8 cellular contexts compared by ENCODE assay signal in genomic region chr5:137146402-137146889, GRCh38.
A peak's percentile ranks its signal among the peaks of the same experiment; 100 is the strongest.
DNase-seq lines count a peak whose midpoint lies in the region; ATAC-seq and TF ChIP-seq lines count a peak whose summit lies in the region.

No MANE protein-coding gene starts in this region.

- H3K27me3 ChIP-seq in left lung (peaks cover 0 to 20% of the 10 kb centered on the region in 2 donors), prostate gland (replicated peaks; ENCODE audit: insufficient read depth) (no peaks in the 10 kb centered on the region)

- H3K4me3 ChIP-seq in cardiac fibroblast (replicated peaks in 1 of 2; ENCODE audit: low read depth in 2 of 2, low read length in 2 of 2) (peak overlapping the region in 1 of 2 donors; percentile 15), left lung (no peak overlapping the region), prostate gland (no peak overlapping the region)

- WGBS in prostate gland: 30% methylated on average over 8 of the region's 8 CpGs

- H3K4me1 ChIP-seq in left lung (no peaks in the 10 kb centered on the region), prostate gland (replicated peaks) (no peaks in the 10 kb centered on the region)

- TF ChIP-seq POLR2A in prostate gland (IDR thresholded peaks at IDR 0.05): no peak

- DNase-seq in A172 (ENCODE audit: low spot score) (peak; percentile 90), LoVo (ENCODE audit: low spot score) (peak; percentile 67), cardiac fibroblast (ENCODE audit: low read depth in 2 of 2) (peak; percentile 95 to 99), left lung (no peak), prostate gland (ENCODE audit: low spot score) (no peak), GM20000 (ENCODE audit: low spot score) (no peak), GM19240 (ENCODE audit: insufficient read length, low spot score) (no peak)

- H3K36me3 ChIP-seq in left lung: no peaks in the 10 kb centered on the region
- H3K36me3 ChIP-seq in prostate gland: no peaks in the 10 kb centered on the region

- ATAC-seq in left lung (peak; percentile 60), GM21381 (IDR thresholded peaks at IDR 0.05; ENCODE audit: unreplicated experiment) (no peak)

- H3K9me3 ChIP-seq in left lung (no peaks in the 10 kb centered on the region), prostate gland (no peaks in the 10 kb centered on the region)

- intact Hi-C loops in left lung (cut with DNase I): no loop called here
- intact Hi-C loops in prostate gland (cut with DNase I): no loop called here

- TF ChIP-seq CTCF in cardiac fibroblast (IDR thresholded peaks at IDR 0.05; ENCODE audit: low read depth, low read length) (no peak), left lung (IDR thresholded peaks at IDR 0.05) (no peak), prostate gland (IDR thresholded peaks at IDR 0.05) (no peak), GM20000 (IDR thresholded peaks at IDR 0.05; ENCODE audit: extremely low read depth, missing control alignments) (no peak)

- H3K27ac ChIP-seq in left lung (no peak overlapping the region), prostate gland (no peak overlapping the region)

Comparison
In these comparisons a context has a peak if more than half of its experiments do, and no peak if none do; other contexts are left out.
1. DNase-seq: peak in A172 (single experiment), LoVo (single experiment) and cardiac fibroblast (2 of 2); none in left lung (0 of 2), prostate gland (single experiment), GM20000 (single experiment) and GM19240 (single experiment).